In the genomic region with DNA sequence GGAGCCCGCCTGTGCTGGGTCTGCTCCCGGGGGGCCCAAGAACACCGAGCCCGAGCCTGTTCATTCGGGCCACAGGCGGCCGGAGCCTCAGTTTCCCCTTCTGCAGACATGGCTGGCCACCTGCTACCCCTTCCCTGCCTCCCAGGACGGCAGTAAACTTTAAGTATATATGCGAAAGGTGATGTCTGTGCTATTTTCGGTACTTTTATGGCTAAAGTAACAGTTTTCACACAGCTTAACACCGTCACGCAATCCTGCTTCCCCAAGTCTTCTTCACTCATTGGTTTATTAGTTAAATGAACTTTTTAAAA, we compare ENCODE assay signal across 8 cellular contexts. TPM values are rescaled to one million over a fixed set of nuclear protein-coding genes. Genes with fewer than 3 reads are reported as not detected.
DNase-seq lines count a peak whose midpoint lies in the region; ATAC-seq, FAIRE-seq and TF ChIP-seq lines count a peak whose summit lies in the region.

No MANE protein-coding gene starts in this region.

- RAD21 ChIA-PET in HCT116 (lab: Charles Lee; ENCODE audit: low non-redundant PET in 1 of 2, low total read pairs in 2 of 2, uncharacterized antibody in 2 of 2, unreplicated experiment in 2 of 2) = no interaction called here

- 1 to 6% (median 4%) methylated on average over 12 of the region's 12 CpGs for WGBS in stomach, 5 donors

- peaks cover 16% of the 10 kb centered on the region; the same call in 1 of the 2 replicates for H3F3A ChIP-seq in SU-DHL-6 (ENCODE audit: insufficient read depth)

- TF ChIP-seq EP300 in stomach (IDR thresholded peaks at IDR 0.05) = no peak

- no peak for FAIRE-seq in urothelium cell line (lab: Jason Lieb, UNC)

- H3K27ac ChIP-seq in HCT116 (ENCODE audit: low read depth, low read length) (peak overlapping the region; percentile 65), SU-DHL-6 (ENCODE audit: low read depth, low read length) (peak overlapping the region; percentile 52), right atrium auricular region (peak overlapping the region; percentile 76 to 79), stomach (peak overlapping the region; percentile 69 to 86 (median 82))

- peak overlapping the region; percentile 91 to 95 for H3K4me3 ChIP-seq in HCT116 (replicated peaks in 1 of 2; ENCODE audit: low read depth in 1 of 2, low read length in 2 of 2)
- peak overlapping the region; percentile 73 for H3K4me3 ChIP-seq in SU-DHL-6 (ENCODE audit: insufficient read depth, low read length, poor library complexity, severe bottlenecking)
- H3K4me3 ChIP-seq in right atrium auricular region = peak overlapping the region; percentile 87
- peak overlapping the region; percentile 66 to 97 (median 88) for H3K4me3 ChIP-seq in stomach

- peaks cover 0 to 3% of the 10 kb centered on the region in 2 experiments; a peak in 1 of 4 replicates for H3K9me3 ChIP-seq in HCT116 (ENCODE audit: control insufficient read depth in 1 of 2, insufficient read depth in 1 of 2, low read depth in 1 of 2, low read length in 2 of 2)
- H3K9me3 ChIP-seq in SU-DHL-6 (ENCODE audit: insufficient read depth, low read length) = no peaks in the 10 kb centered on the region
- H3K9me3 ChIP-seq in right atrium auricular region = no peaks in the 10 kb centered on the region
- no peaks in the 10 kb centered on the region for H3K9me3 ChIP-seq in stomach

- no peak for TF ChIP-seq RAD21 in HCT116 (IDR thresholded peaks at IDR 0.05; ENCODE audit: low read depth)

- POLR2A ChIA-PET in HCT116 (lab: Charles Lee) = interaction anchor here (1.8 kb wide), 1 partner anchor 9 kb away, joined by 7 read pairs; no protein-coding TSS in a partner anchor

- H3K79me2 ChIP-seq in HCT116 (ENCODE audit: insufficient read depth, low read length) (peaks cover 35% of the 10 kb centered on the region), SU-DHL-6 (ENCODE audit: insufficient read depth, low read length) (peaks cover 31% of the 10 kb centered on the region)

- H3K9ac ChIP-seq in HCT116 (ENCODE audit: low read length) = peak overlapping the region; percentile 84
- H3K9ac ChIP-seq in SU-DHL-6 (ENCODE audit: low read length) = peak overlapping the region; percentile 93

- intact Hi-C loops in HCT116 (cut with micrococcal nuclease) = no loop called here
- intact Hi-C loops in stomach (cut with DNase I; ENCODE audit: low total_unique reads) = no loop called here

- no peaks in the 10 kb centered on the region for H3K4me1 Mint-ChIP-seq in stimulated activated effector memory CD8-positive, alpha-beta T cell treated with anti-CD3 and anti-CD28 coated beads, Interleukin-12 subunit alpha, Interleukin-12 subunit beta, amount 100 ng/mL, for 72 hours

- peak; percentile 3; the same call in 1 of the 2 replicates for ATAC-seq in HCT116
- ATAC-seq in stimulated activated effector memory CD8-positive, alpha-beta T cell treated with anti-CD3 and anti-CD28 coated beads, Interleukin-12 subunit alpha, Interleukin-12 subunit beta, amount 100 ng/mL, for 72 hours = no peak

- H3K27me3 ChIP-seq in HCT116 (ENCODE audit: insufficient read depth, low read length) = no peaks in the 10 kb centered on the region
- no peaks in the 10 kb centered on the region for H3K27me3 ChIP-seq in SU-DHL-6 (ENCODE audit: low read length)
- no peaks in the 10 kb centered on the region for H3K27me3 ChIP-seq in right atrium auricular region
- no peaks in the 10 kb centered on the region for H3K27me3 ChIP-seq in stomach

- H2AFZ ChIP-seq in HCT116 (ENCODE audit: low read depth, low read length, poor library complexity, severe bottlenecking) = no peak overlapping the region
- H2AFZ ChIP-seq in SU-DHL-6 (ENCODE audit: low read depth, low read length, severe bottlenecking) = peak overlapping the region; percentile 76

- TF ChIP-seq POLR2A in HCT116 (IDR thresholded peaks at IDR 0.05; ENCODE audit: borderline replicate concordance, extremely low read depth, insufficient read depth, insufficient read length) (no peak), stomach (IDR thresholded peaks at IDR 0.05) (no peak)

- CTCF ChIA-PET in HCT116 (lab: Charles Lee) = interaction anchor here (1.0 to 1.9 kb wide), 2 partner anchors 11 to 65 kb away, joined by 6 to 7 read pairs; a partner anchor contains a TSS

- H3K4me2 ChIP-seq in HCT116 (ENCODE audit: low read length) (peak overlapping the region; percentile 94), SU-DHL-6 (ENCODE audit: low read depth, low read length, poor library complexity, severe bottlenecking) (peak overlapping the region; percentile 74)

- H4K20me1 ChIP-seq in HCT116 (ENCODE audit: insufficient read depth) (no peaks in the 10 kb centered on the region), SU-DHL-6 (ENCODE audit: low read depth, low read length) (no peaks in the 10 kb centered on the region)

- TSS peak; percentile 58 for BruUV-seq in HCT116 (replicated peaks; lab: Mats Ljungman, UMichigan)

- peaks cover 4 to 18% of the 10 kb centered on the region in 2 experiments; a peak in 3 of 4 replicates for H3K36me3 ChIP-seq in HCT116 (ENCODE audit: control insufficient read depth in 1 of 2, insufficient read depth in 2 of 2, low read length in 2 of 2)
- H3K36me3 ChIP-seq in SU-DHL-6 (ENCODE audit: low read length) = peaks cover 17% of the 10 kb centered on the region; the same call in 1 of the 2 replicates
- H3K36me3 ChIP-seq in right atrium auricular region = peaks cover 7% of the 10 kb centered on the region
- H3K36me3 ChIP-seq in stomach = peaks cover 4 to 23% (median 18%) of the 10 kb centered on the region in 4 donors

- no peaks in the 10 kb centered on the region for H3K9me2 ChIP-seq in HCT116 (ENCODE audit: insufficient read depth)
- H3K9me2 ChIP-seq in SU-DHL-6 (replicated peaks; ENCODE audit: insufficient read depth, low read length) = no peaks in the 10 kb centered on the region

- H3K4me1 ChIP-seq in HCT116 (ENCODE audit: control insufficient read depth in 1 of 2, insufficient read depth in 2 of 2, low read length in 2 of 2) (peaks cover 8 to 19% of the 10 kb centered on the region in 2 experiments), right atrium auricular region (peaks cover 0 to 28% of the 10 kb centered on the region in 2 donors), stomach (peaks cover 4 to 37% (median 23%) of the 10 kb centered on the region in 4 donors)

- DNase-seq in GM03348 (ENCODE audit: low spot score) (peak; percentile 5), HCT116 (ENCODE audit: low read depth, low spot score) (no peak), right atrium auricular region (ENCODE audit: low spot score) (no peak), stomach (no peak), urothelium cell line (ENCODE audit: low spot score) (no peak), amniotic stem cell (lab: John Stamatoyannopoulos, UW) (no peak)
- DNase-seq in stimulated activated effector memory CD8-positive, alpha-beta T cell treated with anti-CD3 and anti-CD28 coated beads, Interleukin-12 subunit alpha, Interleukin-12 subunit beta, amount 100 ng/mL, for 72 hours (ENCODE audit: low spot score in 2 of 2) = no peak

- TF ChIP-seq CTCF in HCT116 (IDR thresholded peaks at IDR 0.05 in 2 of 3, conservative IDR thresholded peaks at IDR 0.05 in 1 of 3; ENCODE audit: borderline replicate concordance in 1 of 3, insufficient read depth in 1 of 3, low read depth in 2 of 3, low read length in 2 of 3) (no peak), SU-DHL-6 (IDR thresholded peaks at IDR 0.05; ENCODE audit: insufficient read depth, low read length, poor library complexity, severe bottlenecking) (no peak), right atrium auricular region (IDR thresholded peaks at IDR 0.05) (no peak), stomach (IDR thresholded peaks at IDR 0.05) (no peak)

- H3K27ac Mint-ChIP-seq in stimulated activated effector memory CD8-positive, alpha-beta T cell treated with anti-CD3 and anti-CD28 coated beads, Interleukin-12 subunit alpha, Interleukin-12 subunit beta, amount 100 ng/mL, for 72 hours = no peak overlapping the region

- H3K36me3 Mint-ChIP-seq in stimulated activated effector memory CD8-positive, alpha-beta T cell treated with anti-CD3 and anti-CD28 coated beads, Interleukin-12 subunit alpha, Interleukin-12 subunit beta, amount 100 ng/mL, for 72 hours = peaks cover 8% of the 10 kb centered on the region

- no peak overlapping the region for H3K4me3 Mint-ChIP-seq in stimulated activated effector memory CD8-positive, alpha-beta T cell treated with anti-CD3 and anti-CD28 coated beads, Interleukin-12 subunit alpha, Interleukin-12 subunit beta, amount 100 ng/mL, for 72 hours

- H3K9me3 Mint-ChIP-seq in stimulated activated effector memory CD8-positive, alpha-beta T cell treated with anti-CD3 and anti-CD28 coated beads, Interleukin-12 subunit alpha, Interleukin-12 subunit beta, amount 100 ng/mL, for 72 hours = no peaks in the 10 kb centered on the region

TF ChIP-seq in HCT116, 20 proteins besides CTCF, POLR2A, EP300 and RAD21 (continues in another document):
- TF ChIP-seq, protein P1, sequence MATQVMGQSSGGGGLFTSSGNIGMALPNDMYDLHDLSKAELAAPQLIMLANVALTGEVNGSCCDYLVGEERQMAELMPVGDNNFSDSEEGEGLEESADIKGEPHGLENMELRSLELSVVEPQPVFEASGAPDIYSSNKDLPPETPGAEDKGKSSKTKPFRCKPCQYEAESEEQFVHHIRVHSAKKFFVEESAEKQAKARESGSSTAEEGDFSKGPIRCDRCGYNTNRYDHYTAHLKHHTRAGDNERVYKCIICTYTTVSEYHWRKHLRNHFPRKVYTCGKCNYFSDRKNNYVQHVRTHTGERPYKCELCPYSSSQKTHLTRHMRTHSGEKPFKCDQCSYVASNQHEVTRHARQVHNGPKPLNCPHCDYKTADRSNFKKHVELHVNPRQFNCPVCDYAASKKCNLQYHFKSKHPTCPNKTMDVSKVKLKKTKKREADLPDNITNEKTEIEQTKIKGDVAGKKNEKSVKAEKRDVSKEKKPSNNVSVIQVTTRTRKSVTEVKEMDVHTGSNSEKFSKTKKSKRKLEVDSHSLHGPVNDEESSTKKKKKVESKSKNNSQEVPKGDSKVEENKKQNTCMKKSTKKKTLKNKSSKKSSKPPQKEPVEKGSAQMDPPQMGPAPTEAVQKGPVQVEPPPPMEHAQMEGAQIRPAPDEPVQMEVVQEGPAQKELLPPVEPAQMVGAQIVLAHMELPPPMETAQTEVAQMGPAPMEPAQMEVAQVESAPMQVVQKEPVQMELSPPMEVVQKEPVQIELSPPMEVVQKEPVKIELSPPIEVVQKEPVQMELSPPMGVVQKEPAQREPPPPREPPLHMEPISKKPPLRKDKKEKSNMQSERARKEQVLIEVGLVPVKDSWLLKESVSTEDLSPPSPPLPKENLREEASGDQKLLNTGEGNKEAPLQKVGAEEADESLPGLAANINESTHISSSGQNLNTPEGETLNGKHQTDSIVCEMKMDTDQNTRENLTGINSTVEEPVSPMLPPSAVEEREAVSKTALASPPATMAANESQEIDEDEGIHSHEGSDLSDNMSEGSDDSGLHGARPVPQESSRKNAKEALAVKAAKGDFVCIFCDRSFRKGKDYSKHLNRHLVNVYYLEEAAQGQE (IDR thresholded peaks at IDR 0.05; ENCODE audit: low read depth) = no peak
- no peak for TF ChIP-seq SRF (IDR thresholded peaks at IDR 0.05; ENCODE audit: low read depth)
- TF ChIP-seq EZH2 (IDR thresholded peaks at IDR 0.05) = no peak
- TF ChIP-seq FOSL1 (IDR thresholded peaks at IDR 0.05; ENCODE audit: low read depth) = no peak

RNA-seq across cellular contexts. Expression of a gene that starts 0.5 kb away (rescaled TPM):
- 29.2 TPM for total RNA-seq in HCT116 (2021; ENCODE audit: unreplicated experiment)
- 5.9 and 9.0 TPM in 2 replicates for polyA plus RNA-seq in HCT116 (2012)
- total RNA-seq in right atrium auricular region = 10 to 100 TPM in 1 of 2 donors, 1 to 10 TPM in 1; 9.9 to 10.3 TPM
- 10 to 100 TPM in 4 of 5 donors, 1 to 10 TPM in 1; 9.0 to 72.8 (median 42.8) TPM for total RNA-seq in stomach
- polyA plus RNA-seq in stomach = 10 to 100 TPM; 14.2 to 24.3 (median 16.6) TPM
